In genomic region chr6:125957391-125957693, GRCh38 we compare ENCODE assay signal across 8 cellular contexts. TPM values are rescaled to one million over a fixed set of nuclear protein-coding genes. Genes with fewer than 3 reads are reported as not detected.
DNase-seq lines count a peak whose midpoint lies in the region; ATAC-seq and TF ChIP-seq lines count a peak whose summit lies in the region.

No MANE protein-coding gene starts in this region.

- DNase-seq in SJSA1 (ENCODE audit: low read depth in 1 of 2, low spot score in 2 of 2) (no peak), right cardiac atrium (no peak), GM10266 (ENCODE audit: extremely low spot score) (no peak), immature natural killer cell (no peak)
- DNase-seq in stimulated activated effector memory CD8-positive, alpha-beta T cell treated with anti-CD3 and anti-CD28 coated beads, Interleukin-12 subunit alpha, Interleukin-12 subunit beta, amount 100 ng/mL, for 72 hours (ENCODE audit: low spot score in 2 of 2): no peak

- no peaks in the 10 kb centered on the region for H3K9me3 ChIP-seq in SJSA1 (replicated peaks)
- H3K9me3 ChIP-seq in right cardiac atrium (ENCODE audit: control insufficient read depth, low read length): no peaks in the 10 kb centered on the region
- H3K9me3 ChIP-seq in skeletal muscle tissue (ENCODE audit: control insufficient read depth in 3 of 3, low read length in 3 of 3): no peaks in the 10 kb centered on the region

- H3K4me1 Mint-ChIP-seq in stimulated activated effector memory CD8-positive, alpha-beta T cell treated with anti-CD3 and anti-CD28 coated beads, Interleukin-12 subunit alpha, Interleukin-12 subunit beta, amount 100 ng/mL, for 72 hours: peaks cover 6% of the 10 kb centered on the region
- peaks cover 7 to 12% of the 10 kb centered on the region in 2 donors for H3K4me1 Mint-ChIP-seq in immature natural killer cell

- intact Hi-C loops in right cardiac atrium (cut with DNase I): loop anchor here (5.0 to 10.0 kb wide), 5 partner anchors 53 to 175 kb away; partner anchors contain the start of gene NCOA7 (in 1 of the 4)

- H3K27me3 ChIP-seq in SJSA1 (replicated peaks) (no peaks in the 10 kb centered on the region), right cardiac atrium (ENCODE audit: control insufficient read depth, insufficient read depth) (no peaks in the 10 kb centered on the region), skeletal muscle tissue (ENCODE audit: control insufficient read depth in 3 of 3, insufficient read depth in 3 of 3, low read length in 3 of 3) (peaks cover 0 to 11% (median 6%) of the 10 kb centered on the region in 3 donors)

- 4% methylated on average over 3 of the region's 3 CpGs for WGBS in right cardiac atrium

- H3K27ac Mint-ChIP-seq in stimulated activated effector memory CD8-positive, alpha-beta T cell treated with anti-CD3 and anti-CD28 coated beads, Interleukin-12 subunit alpha, Interleukin-12 subunit beta, amount 100 ng/mL, for 72 hours: no peak overlapping the region
- H3K27ac Mint-ChIP-seq in immature natural killer cell: no peak overlapping the region

- no peaks in the 10 kb centered on the region for H3K36me3 Mint-ChIP-seq in stimulated activated effector memory CD8-positive, alpha-beta T cell treated with anti-CD3 and anti-CD28 coated beads, Interleukin-12 subunit alpha, Interleukin-12 subunit beta, amount 100 ng/mL, for 72 hours
- H3K36me3 Mint-ChIP-seq in immature natural killer cell: no peaks in the 10 kb centered on the region

- H3K27ac ChIP-seq in SJSA1: no peak overlapping the region
- peak overlapping the region; percentile 74 for H3K27ac ChIP-seq in right cardiac atrium (ENCODE audit: low read length)
- H3K27ac ChIP-seq in skeletal muscle tissue (ENCODE audit: low read depth, low read length): peak overlapping the region; percentile 86

- no peak for TF ChIP-seq CTCF in GM10266 (IDR thresholded peaks at IDR 0.05; ENCODE audit: control insufficient read depth, insufficient read depth, low read depth, missing control alignments)

- ATAC-seq in right cardiac atrium (no peak), HG02981 (IDR thresholded peaks at IDR 0.05; ENCODE audit: unreplicated experiment) (no peak)
- ATAC-seq in stimulated activated effector memory CD8-positive, alpha-beta T cell treated with anti-CD3 and anti-CD28 coated beads, Interleukin-12 subunit alpha, Interleukin-12 subunit beta, amount 100 ng/mL, for 72 hours: no peak

- peak overlapping the region; percentile 95 to 96 (median 96) for H3K9ac ChIP-seq in skeletal muscle tissue (ENCODE audit: low read depth in 1 of 3, low read length in 3 of 3)

- no peak overlapping the region for H3K4me3 Mint-ChIP-seq in stimulated activated effector memory CD8-positive, alpha-beta T cell treated with anti-CD3 and anti-CD28 coated beads, Interleukin-12 subunit alpha, Interleukin-12 subunit beta, amount 100 ng/mL, for 72 hours
- no peak overlapping the region for H3K4me3 Mint-ChIP-seq in immature natural killer cell

- H3K9me3 Mint-ChIP-seq in stimulated activated effector memory CD8-positive, alpha-beta T cell treated with anti-CD3 and anti-CD28 coated beads, Interleukin-12 subunit alpha, Interleukin-12 subunit beta, amount 100 ng/mL, for 72 hours: no peaks in the 10 kb centered on the region
- no peaks in the 10 kb centered on the region for H3K9me3 Mint-ChIP-seq in immature natural killer cell

- peak overlapping the region; percentile 95 for H3K4me3 ChIP-seq in GM08714 (ENCODE audit: low read length)
- peak overlapping the region; percentile 66 for H3K4me3 ChIP-seq in SJSA1
- peak overlapping the region; percentile 60 for H3K4me3 ChIP-seq in right cardiac atrium (ENCODE audit: low read length)
- H3K4me3 ChIP-seq in skeletal muscle tissue (ENCODE audit: low read length in 3 of 3): peak overlapping the region; percentile 86 to 94 (median 91)

- H3K4me1 ChIP-seq in SJSA1 (replicated peaks) (peaks cover 15% of the 10 kb centered on the region), right cardiac atrium (ENCODE audit: control insufficient read depth, insufficient read depth, low read length) (peaks cover 2% of the 10 kb centered on the region), skeletal muscle tissue (ENCODE audit: control insufficient read depth in 3 of 3, insufficient read depth in 3 of 3, low read length in 3 of 3) (peaks cover 4 to 26% (median 17%) of the 10 kb centered on the region in 3 donors)

- 0 out of 2 replicates have a peak, but pooled peaks cover 3% of the 10 kb centered on the region for H3K36me3 ChIP-seq in SJSA1
- peaks cover 2 to 5% (median 3%) of the 10 kb centered on the region in 3 donors for H3K36me3 ChIP-seq in skeletal muscle tissue (ENCODE audit: control insufficient read depth in 3 of 3, insufficient read depth in 3 of 3, low read length in 3 of 3)

- H3K27me3 Mint-ChIP-seq in immature natural killer cell (ENCODE audit: low read depth in 3 of 3): peaks cover 3 to 8% (median 6%) of the 10 kb centered on the region in 3 donors

RNA-seq across cellular contexts. Expression of gene HINT3, which starts 0.8 kb away (rescaled TPM):
- total RNA-seq in SJSA1 (2014; rRNA removed; shearing (Covaris generic)): 16.9 and 26.2 TPM in 2 replicates
- total RNA-seq in right cardiac atrium (10 to 100 TPM; 27.4 to 31.0 (median 28.3) TPM), skeletal muscle tissue (18.8 TPM)
- polyA plus RNA-seq in right cardiac atrium (13.0 TPM), immature natural killer cell (10 to 100 TPM in 1 of 3 donors, 1 to 10 TPM in 2; 3.7 to 10.3 (median 6.6) TPM)

RNA-seq across cellular contexts. Expression of gene TRMT11, which starts 29.0 kb away (rescaled TPM):
- 24.1 and 28.3 TPM in 2 replicates for total RNA-seq in SJSA1 (2014; rRNA removed; shearing (Covaris generic))
- total RNA-seq in right cardiac atrium (10 to 100 TPM; 12.0 to 15.6 (median 15.0) TPM), skeletal muscle tissue (21.4 TPM)
- polyA plus RNA-seq in right cardiac atrium (12.7 TPM), immature natural killer cell (1 to 10 TPM; 3.0 to 6.0 (median 4.2) TPM)
